Comparison of ENCODE assay signal across 1 cellular context in genomic region chr10:70535451-70535850, GRCh38.
TF ChIP-seq lines count a peak whose summit lies in the region.

No MANE protein-coding gene starts in this region.

TF ChIP-seq in K562, 482 proteins besides CTCF, POLR2A, EP300 and RAD21 (continued from another document and continues in another):
- TF ChIP-seq PRDM10 (IDR thresholded peaks at IDR 0.05; ENCODE audit: partially characterized antibody) (no peak), ZSCAN29 (IDR thresholded peaks at IDR 0.05) (no peak), ATF4 (CRISPR knock-in tag; IDR thresholded peaks at IDR 0.05) (no peak), SFPQ (IDR thresholded peaks at IDR 0.05; ENCODE audit: low read depth, low read length) (no peak), YY1 (IDR thresholded peaks at IDR 0.05; ENCODE audit: borderline replicate concordance in 1 of 3, control insufficient read depth in 1 of 3, extremely low read depth in 1 of 3, insufficient read depth in 3 of 3, insufficient read length in 1 of 3, insufficient replicate concordance in 2 of 3, low read depth in 1 of 3, low read length in 2 of 3) (no peak), OTX1 (CRISPR knock-in tag; IDR thresholded peaks at IDR 0.05) (0 out of 2 replicates have a peak, but pooled peaks have one; percentile 63), ZNF263 (CRISPR knock-in tag; IDR thresholded peaks at IDR 0.05; ENCODE audit: borderline replicate concordance) (peak; percentile 39), ZNF512 (tag; IDR thresholded peaks at IDR 0.05) (peak; percentile 82), MTA1 (IDR thresholded peaks at IDR 0.05; ENCODE audit: borderline replicate concordance) (peak; percentile 23; the same call in 1 of the 2 replicates), LCOR (CRISPR knock-in tag; IDR thresholded peaks at IDR 0.05) (no peak), ZNF583 (CRISPR knock-in tag; IDR thresholded peaks at IDR 0.05) (no peak), SMARCE1 (IDR thresholded peaks at IDR 0.05) (no peak), ZBTB26 (CRISPR knock-in tag; IDR thresholded peaks at IDR 0.05) (peak; percentile 55; the same call in 1 of the 2 replicates), HBP1 (CRISPR knock-in tag; IDR thresholded peaks at IDR 0.05) (0 out of 2 replicates have a peak, but pooled peaks have one; percentile 45), ELF4 (CRISPR knock-in tag; IDR thresholded peaks at IDR 0.05) (0 out of 2 replicates have a peak, but pooled peaks have one; percentile 62), MNT (conservative IDR thresholded peaks at IDR 0.05) (no peak), PBX2 (CRISPR knock-in tag; IDR thresholded peaks at IDR 0.05; ENCODE audit: low read depth) (no peak), PBX2 (tag; conservative IDR thresholded peaks at IDR 0.05; ENCODE audit: low read depth) (no peak), MTF1 (CRISPR knock-in tag; IDR thresholded peaks at IDR 0.05; ENCODE audit: borderline replicate concordance) (no peak), ELK1 (CRISPR knock-in tag; IDR thresholded peaks at IDR 0.05) (no peak), TCF7 (IDR thresholded peaks at IDR 0.05; ENCODE audit: borderline replicate concordance) (no peak), ZNF764 (CRISPR knock-in tag; IDR thresholded peaks at IDR 0.05; ENCODE audit: low read depth) (no peak), THRB (CRISPR knock-in tag; conservative IDR thresholded peaks at IDR 0.05) (peak; percentile 59; the same call in 1 of the 2 replicates), ZNF217 (CRISPR knock-in tag; IDR thresholded peaks at IDR 0.05) (no peak), HNRNPH1 (optimal IDR thresholded peaks at IDR 0.05; ENCODE audit: low read depth, low read length) (no peak), POLR2B (IDR thresholded peaks at IDR 0.05; ENCODE audit: low read depth, partially characterized antibody) (no peak), ATF3 (IDR thresholded peaks at IDR 0.05) (no peak), ATF3 (CRISPR knock-in tag; conservative IDR thresholded peaks at IDR 0.05) (no peak), JUND (IDR thresholded peaks at IDR 0.05; ENCODE audit: borderline replicate concordance, low read depth, low read length) (no peak), JUND (tag; IDR thresholded peaks at IDR 0.05; ENCODE audit: borderline replicate concordance, low read depth, low read length) (no peak), ARHGAP35 (IDR thresholded peaks at IDR 0.05; ENCODE audit: partially characterized antibody) (peak; percentile 18), POLR2G (IDR thresholded peaks at IDR 0.05; ENCODE audit: low read depth, low read length) (no peak), SNAPC5 (CRISPR knock-in tag; IDR thresholded peaks at IDR 0.05) (no peak), ZNF696 (CRISPR knock-in tag; conservative IDR thresholded peaks at IDR 0.05) (no peak), PREB (CRISPR knock-in tag; IDR thresholded peaks at IDR 0.05) (no peak), GATA2 (CRISPR knock-in tag; IDR thresholded peaks at IDR 0.05) (no peak)
